In genomic region chr1:10061276-10061675, GRCh38 we compare ENCODE assay signal across 36 cellular contexts.
"Had no signal": no experiment of that assay in that cellular context is flagged by ENCODE, and none has a peak within 500 bp of the region (broad histone marks: within the 10 kb centered on the region; RNA-seq: fewer than 3 reads in every experiment).

No MANE protein-coding gene starts in this region.

- DNase-seq: activated CD4-positive, alpha-beta memory T cell treated with anti-CD3 and anti-CD28 coated beads for 36 hours; activated CD4-positive, alpha-beta T cell treated with anti-CD3 and anti-CD28 coated beads for 1 hour; activated CD4-positive, alpha-beta T cell treated with anti-CD3 and anti-CD28 coated beads for 36 hours; activated CD4-positive, alpha-beta T cell treated with anti-CD3 and anti-CD28 coated beads for 48 hours; activated CD4-positive, alpha-beta T cell treated with anti-CD3 and anti-CD28 coated beads, Interleukin-2, amount 10 ng/mL, durations not matched to agents 7 days and 5 days; activated CD4-positive, CD25-positive, alpha-beta regulatory T cell; activated CD8-positive, alpha-beta memory T cell treated with anti-CD3 and anti-CD28 coated beads, Interleukin-2, amount 50 U/mL, for 4 hours; activated CD8-positive, alpha-beta T cell treated with anti-CD3 and anti-CD28 coated beads for 36 hours; activated effector memory CD4-positive, alpha-beta T cell treated with anti-CD3 and anti-CD28 coated beads, Interleukin-2, amount 50 U/mL, for 16 hours; activated gamma-delta T cell treated with Interleukin-2 at 50 U/mL for 16 hours; activated naive CD4-positive, alpha-beta T cell; activated naive CD4-positive, alpha-beta T cell treated with anti-CD3 and anti-CD28 coated beads for 36 hours; activated naive CD4-positive, alpha-beta T cell treated with anti-CD3 and anti-CD28 coated beads, Interleukin-2, amount 50 U/mL, for 16 hours; activated naive CD8-positive, alpha-beta T cell treated with anti-CD3 and anti-CD28 coated beads for 36 hours; activated T-cell treated with anti-CD3 and anti-CD28 coated beads for 4 hours; activated T-cell treated with anti-CD3 and anti-CD28 coated beads, Interleukin-2, amount 50 U/mL, for 1 hour; activated T-cell treated with anti-CD3 and anti-CD28 coated beads, Interleukin-2, amount 50 U/mL, for 4 hours; activated T-cell treated with anti-CD3 and anti-CD28 coated beads, Interleukin-2, amount 50 U/mL, for 72 hours; adrenal gland; amniotic stem cell; body of pancreas; brain microvascular endothelial cell; caudate nucleus; cerebellar nuclear complex; T-helper 1 cell; T-helper 2 cell; T-helper 9 cell had no signal

- H3K36me3 ChIP-seq: adrenal gland, brain microvascular endothelial cell, breast epithelium had no signal

- ATAC-seq: activated CD4-positive, alpha-beta T cell treated with anti-CD3 and anti-CD28 coated beads for 36 hours; activated CD4-positive, CD25-positive, alpha-beta regulatory T cell treated with anti-CD3 and anti-CD28 coated beads, Interleukin-2, amount 50 U/mL, for 24 hours; activated CD8-positive, alpha-beta T cell treated with anti-CD3 and anti-CD28 coated beads for 36 hours; activated naive CD4-positive, alpha-beta T cell treated with anti-CD3 and anti-CD28 coated beads, Interleukin-2, amount 50 U/mL, for 72 hours; activated T-cell treated with anti-CD3 and anti-CD28 coated beads, Interleukin-2, amount 50 U/mL, for 4 hours; activated T-cell treated with anti-CD3 and anti-CD28 coated beads, Interleukin-2, amount 50 U/mL, for 72 hours; activated T-helper 17 cell treated with anti-CD3 and anti-CD28 coated beads, Interleukin-2, amount 50 U/mL, for 72 hours; body of pancreas had no signal

- H3K4me1 ChIP-seq: breast epithelium had no signal

- H3K4me3 ChIP-seq: adrenal gland, body of pancreas, breast epithelium had no signal

- H3K9me3 ChIP-seq: adrenal gland, body of pancreas, breast epithelium had no signal

- H3K27me3 ChIP-seq: adrenal gland, body of pancreas, brain microvascular endothelial cell, breast epithelium had no signal

- H3K27me3 Mint-ChIP-seq: activated CD4-positive, alpha-beta memory T cell treated with anti-CD3 and anti-CD28 coated beads for 36 hours; activated CD4-positive, alpha-beta T cell treated with anti-CD3 and anti-CD28 coated beads for 36 hours; activated CD4-positive, alpha-beta T cell treated with anti-CD3 and anti-CD28 coated beads, Interleukin-2, amount 10 ng/mL, durations not matched to agents 7 days and 5 days; activated CD8-positive, alpha-beta T cell treated with anti-CD3 and anti-CD28 coated beads for 36 hours; activated naive CD8-positive, alpha-beta T cell treated with anti-CD3 and anti-CD28 coated beads for 36 hours; activated T-helper 17 cell treated with anti-CD3 and anti-CD28 coated beads, Interleukin-2, amount 50 U/mL, for 72 hours; central memory CD8-positive, alpha-beta T cell had no signal

- H3K36me3 Mint-ChIP-seq: activated CD4-positive, alpha-beta memory T cell treated with anti-CD3 and anti-CD28 coated beads for 36 hours had no signal

- H3K27ac Mint-ChIP-seq: activated CD4-positive, alpha-beta memory T cell treated with anti-CD3 and anti-CD28 coated beads for 36 hours; activated CD4-positive, alpha-beta T cell treated with anti-CD3 and anti-CD28 coated beads for 36 hours; activated CD4-positive, alpha-beta T cell treated with anti-CD3 and anti-CD28 coated beads, Interleukin-2, amount 10 ng/mL, durations not matched to agents 7 days and 5 days; activated CD8-positive, alpha-beta T cell treated with anti-CD3 and anti-CD28 coated beads for 36 hours; activated naive CD4-positive, alpha-beta T cell treated with anti-CD3 and anti-CD28 coated beads for 36 hours; activated naive CD4-positive, alpha-beta T cell treated with anti-CD3 and anti-CD28 coated beads, Interleukin-2, amount 50 U/mL, for 72 hours; activated naive CD8-positive, alpha-beta T cell treated with anti-CD3 and anti-CD28 coated beads for 36 hours; activated T-cell treated with anti-CD3 and anti-CD28 coated beads, Interleukin-2, amount 50 U/mL, for 72 hours; activated T-helper 1 cell treated with anti-CD3 and anti-CD28 coated beads, Interleukin-12 subunit alpha, Interleukin-12 subunit beta, Interleukin-2, Interleukin-4 antibody, amounts not matched to agents 30 ng/mL and 10 ng/mL and 1 ng/mL, durations not matched to agents 14 hours and 24 hours and 36 hours; activated T-helper 17 cell treated with anti-CD3 and anti-CD28 coated beads, Interleukin-2, amount 50 U/mL, for 72 hours; T-helper 1 cell treated with Interleukin-12 subunit alpha and Interleukin-12 subunit beta and Interleukin-4 antibody, amounts not matched to agents 30 μg/mL and 1 μg/mL, for 36 hours; T-helper 2 cell treated with Interferon-gamma antibody and Interleukin-4, amounts not matched to agents 5 μg/mL and 100 μg/mL, for 36 hours had no signal

- H3K9me3 Mint-ChIP-seq: activated CD4-positive, alpha-beta memory T cell treated with anti-CD3 and anti-CD28 coated beads for 36 hours; activated CD4-positive, alpha-beta T cell treated with anti-CD3 and anti-CD28 coated beads, Interleukin-2, amount 10 ng/mL, durations not matched to agents 7 days and 5 days; activated CD8-positive, alpha-beta T cell treated with anti-CD3 and anti-CD28 coated beads for 36 hours; activated naive CD4-positive, alpha-beta T cell treated with anti-CD3 and anti-CD28 coated beads for 36 hours; activated naive CD4-positive, alpha-beta T cell treated with anti-CD3 and anti-CD28 coated beads, Interleukin-2, amount 50 U/mL, for 72 hours; activated naive CD8-positive, alpha-beta T cell treated with anti-CD3 and anti-CD28 coated beads for 36 hours; activated T-cell treated with anti-CD3 and anti-CD28 coated beads, Interleukin-2, amount 50 U/mL, for 4 hours; activated T-cell treated with anti-CD3 and anti-CD28 coated beads, Interleukin-2, amount 50 U/mL, for 72 hours; activated T-helper 1 cell treated with anti-CD3 and anti-CD28 coated beads, Interleukin-12 subunit alpha, Interleukin-12 subunit beta, Interleukin-2, Interleukin-4 antibody, amounts not matched to agents 30 ng/mL and 10 ng/mL and 1 ng/mL, durations not matched to agents 14 hours and 24 hours and 36 hours; activated T-helper 17 cell treated with anti-CD3 and anti-CD28 coated beads, Interleukin-2, amount 50 U/mL, for 72 hours; central memory CD8-positive, alpha-beta T cell; T-helper 1 cell treated with Interleukin-12 subunit alpha and Interleukin-12 subunit beta and Interleukin-4 antibody, amounts not matched to agents 30 μg/mL and 1 μg/mL, for 36 hours; T-helper 2 cell treated with Interferon-gamma antibody and Interleukin-4, amounts not matched to agents 5 μg/mL and 100 μg/mL, for 36 hours had no signal

- H3K27ac ChIP-seq: adrenal gland, body of pancreas, brain microvascular endothelial cell, breast epithelium, VCaP had no signal

- H3K4me3 Mint-ChIP-seq: activated CD4-positive, alpha-beta memory T cell treated with anti-CD3 and anti-CD28 coated beads for 36 hours; activated CD4-positive, alpha-beta T cell treated with anti-CD3 and anti-CD28 coated beads for 36 hours; activated CD4-positive, alpha-beta T cell treated with anti-CD3 and anti-CD28 coated beads, Interleukin-2, amount 10 ng/mL, durations not matched to agents 7 days and 5 days; activated CD8-positive, alpha-beta T cell treated with anti-CD3 and anti-CD28 coated beads for 36 hours; activated naive CD4-positive, alpha-beta T cell treated with anti-CD3 and anti-CD28 coated beads for 36 hours; activated naive CD8-positive, alpha-beta T cell treated with anti-CD3 and anti-CD28 coated beads for 36 hours; activated T-cell treated with anti-CD3 and anti-CD28 coated beads, Interleukin-2, amount 50 U/mL, for 4 hours; activated T-cell treated with anti-CD3 and anti-CD28 coated beads, Interleukin-2, amount 50 U/mL, for 72 hours; activated T-helper 1 cell treated with anti-CD3 and anti-CD28 coated beads, Interleukin-12 subunit alpha, Interleukin-12 subunit beta, Interleukin-2, Interleukin-4 antibody, amounts not matched to agents 30 ng/mL and 10 ng/mL and 1 ng/mL, durations not matched to agents 14 hours and 24 hours and 36 hours; activated T-helper 17 cell treated with anti-CD3 and anti-CD28 coated beads, Interleukin-2, amount 50 U/mL, for 72 hours; central memory CD8-positive, alpha-beta T cell; T-helper 1 cell treated with Interleukin-12 subunit alpha and Interleukin-12 subunit beta and Interleukin-4 antibody, amounts not matched to agents 30 μg/mL and 1 μg/mL, for 36 hours; T-helper 2 cell treated with Interferon-gamma antibody and Interleukin-4, amounts not matched to agents 5 μg/mL and 100 μg/mL, for 36 hours had no signal
